27 cellular contexts compared by ENCODE assay signal in the genomic region with DNA sequence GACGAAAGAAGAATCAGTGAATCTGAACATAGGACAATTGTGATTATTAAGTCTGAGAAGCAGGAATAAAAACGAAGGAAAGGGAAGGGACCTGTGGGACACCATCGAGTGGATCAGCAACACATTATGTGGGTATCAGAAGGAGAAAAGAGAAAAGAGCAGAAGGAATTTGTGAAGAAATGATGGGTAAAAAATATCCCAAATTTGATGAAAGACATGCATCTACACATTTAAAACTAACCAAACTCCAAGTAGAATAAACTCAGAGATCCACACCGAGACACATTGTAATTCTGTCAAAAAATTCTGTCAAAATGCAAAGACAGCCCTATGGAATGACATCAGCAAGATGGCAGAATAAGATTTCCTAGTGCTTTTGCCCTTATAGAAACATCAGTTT.
"Had no signal": no experiment of that assay in that cellular context is flagged by ENCODE, and none has a peak within 500 bp of the region (broad histone marks: within the 10 kb centered on the region; RNA-seq: fewer than 3 reads in every experiment).

No MANE protein-coding gene starts in this region.

- DNase-seq: stimulated activated CD4-positive, alpha-beta T cell treated with anti-CD3 and anti-CD28 coated beads, Interleukin-2, amount 100 ng/mL, for 48 hours; stimulated activated CD4-positive, alpha-beta T cell treated with anti-CD3 and anti-CD28 coated beads, Interleukin-4, amount 100 ng/mL, for 1 hour; stimulated activated CD4-positive, alpha-beta T cell treated with anti-CD3 and anti-CD28 coated beads, Interleukin-4, amount 100 ng/mL, for 24 hours; stimulated activated CD4-positive, alpha-beta T cell treated with anti-CD3 and anti-CD28 coated beads, Interleukin-4, amount 100 ng/mL, for 4 hours; stimulated activated CD8-positive, alpha-beta memory T cell treated with anti-CD3 and anti-CD28 coated beads, Interleukin-4, amount 100 ng/mL, for 48 hours; stimulated activated naive B cell treated with anti-CD40 and anti-IgM and Interleukin-4, amounts not matched to agents 10 μg/mL and 1 μg/mL and 100 μg/mL, for 72 hours; stimulated activated naive CD4-positive, alpha-beta T cell; stimulated activated naive CD4-positive, alpha-beta T cell treated with Interleukin-2 at 50 U/mL for 16 hours; stimulated activated naive CD8-positive, alpha-beta T cell treated with anti-CD3 and anti-CD28 coated beads, Interleukin-15, amount 100 ng/mL, for 72 hours; stimulated activated naive CD8-positive, alpha-beta T cell treated with anti-CD3 and anti-CD28 coated beads, Interleukin-15, Interleukin-2, amounts not matched to agents 100 U/mL and 50 U/mL, for 24 hours; stomach; testis; thyroid gland; tibial artery; transverse colon; trophoblast cell; upper lobe of right lung; uterus had no signal

- H3K4me1 ChIP-seq: suprapubic skin, testis, thyroid gland, tibial artery, tibial nerve, transverse colon, upper lobe of left lung, upper lobe of right lung, uterus, vagina had no signal

- H3K4me3 ChIP-seq: stomach, suprapubic skin, testis, thoracic aorta, thyroid gland, tibial artery, tibial nerve, transverse colon, upper lobe of left lung, upper lobe of right lung, uterus, vagina had no signal

- ATAC-seq: stimulated activated naive B cell treated with anti-CD40 and anti-IgM and Interleukin-4, amounts not matched to agents 10 μg/mL and 1 μg/mL and 100 μg/mL, for 72 hours; stimulated activated naive CD8-positive, alpha-beta T cell treated with anti-CD3 and anti-CD28 coated beads, Interleukin-15, amount 100 ng/mL, for 72 hours; stimulated activated naive CD8-positive, alpha-beta T cell treated with anti-CD3 and anti-CD28 coated beads, Interleukin-15, Interleukin-2, amounts not matched to agents 100 U/mL and 50 U/mL, for 24 hours had no signal

- H3K36me3 Mint-ChIP-seq: stimulated activated effector memory CD8-positive, alpha-beta T cell treated with anti-CD3 and anti-CD28 coated beads, Interleukin-12 subunit alpha, Interleukin-12 subunit beta, amount 100 ng/mL, for 72 hours; stimulated activated memory B cell treated with anti-CD40 and anti-IgM and Interleukin-4, amounts not matched to agents 10 μg/mL and 1 μg/mL and 100 μg/mL, for 72 hours; type B pancreatic cell had no signal

- H3K4me3 Mint-ChIP-seq: stimulated activated effector memory CD8-positive, alpha-beta T cell treated with anti-CD3 and anti-CD28 coated beads, Interleukin-12 subunit alpha, Interleukin-12 subunit beta, amount 100 ng/mL, for 72 hours; stimulated activated memory B cell treated with anti-CD40 and anti-IgM and Interleukin-4, amounts not matched to agents 10 μg/mL and 1 μg/mL and 100 μg/mL, for 72 hours; stimulated activated naive B cell treated with anti-CD40 and anti-IgM and Interleukin-4, amounts not matched to agents 10 μg/mL and 1 μg/mL and 100 μg/mL, for 72 hours; stimulated activated naive CD8-positive, alpha-beta T cell treated with anti-CD3 and anti-CD28 coated beads, Interleukin-15, amount 100 ng/mL, for 72 hours; stimulated activated naive CD8-positive, alpha-beta T cell treated with anti-CD3 and anti-CD28 coated beads, Interleukin-15, Interleukin-2, amounts not matched to agents 100 ng/mL and 50 ng/mL, for 24 hours; type B pancreatic cell had no signal

- H3K27ac Mint-ChIP-seq: stimulated activated effector memory CD8-positive, alpha-beta T cell treated with anti-CD3 and anti-CD28 coated beads, Interleukin-12 subunit alpha, Interleukin-12 subunit beta, amount 100 ng/mL, for 72 hours; stimulated activated memory B cell treated with anti-CD40 and anti-IgM and Interleukin-4, amounts not matched to agents 10 μg/mL and 1 μg/mL and 100 μg/mL, for 72 hours; stimulated activated naive B cell treated with anti-CD40 and anti-IgM and Interleukin-4, amounts not matched to agents 10 μg/mL and 1 μg/mL and 100 μg/mL, for 72 hours; stimulated activated naive CD8-positive, alpha-beta T cell treated with anti-CD3 and anti-CD28 coated beads, Interleukin-15, Interleukin-2, amounts not matched to agents 100 ng/mL and 50 ng/mL, for 24 hours; type B pancreatic cell had no signal

- H3K27me3 Mint-ChIP-seq: stimulated activated memory B cell treated with anti-CD40 and anti-IgM and Interleukin-4, amounts not matched to agents 10 μg/mL and 1 μg/mL and 100 μg/mL, for 72 hours; stimulated activated naive B cell treated with anti-CD40 and anti-IgM and Interleukin-4, amounts not matched to agents 10 μg/mL and 1 μg/mL and 100 μg/mL, for 72 hours; stimulated activated naive CD8-positive, alpha-beta T cell treated with anti-CD3 and anti-CD28 coated beads, Interleukin-15, amount 100 ng/mL, for 72 hours; stimulated activated naive CD8-positive, alpha-beta T cell treated with anti-CD3 and anti-CD28 coated beads, Interleukin-15, Interleukin-2, amounts not matched to agents 100 ng/mL and 50 ng/mL, for 24 hours; type B pancreatic cell had no signal

- H3K27ac ChIP-seq: stomach, suprapubic skin, testis, thoracic aorta, thyroid gland, tibial artery, tibial nerve, transverse colon, upper lobe of left lung, upper lobe of right lung, uterus, vagina had no signal

- H3K9me3 Mint-ChIP-seq: stimulated activated naive CD8-positive, alpha-beta T cell treated with anti-CD3 and anti-CD28 coated beads, Interleukin-15, Interleukin-2, amounts not matched to agents 100 ng/mL and 50 ng/mL, for 24 hours; type B pancreatic cell had no signal

- H3K9me3 ChIP-seq: suprapubic skin, testis, thyroid gland, transverse colon, upper lobe of left lung, upper lobe of right lung, vagina had no signal

- H3K36me3 ChIP-seq: stomach, suprapubic skin, thoracic aorta, thyroid gland, tibial artery, tibial nerve, transverse colon, upper lobe of left lung, upper lobe of right lung, uterus, vagina had no signal

- H3K4me1 Mint-ChIP-seq: stimulated activated effector memory CD8-positive, alpha-beta T cell treated with anti-CD3 and anti-CD28 coated beads, Interleukin-12 subunit alpha, Interleukin-12 subunit beta, amount 100 ng/mL, for 72 hours; stimulated activated memory B cell treated with anti-CD40 and anti-IgM and Interleukin-4, amounts not matched to agents 10 μg/mL and 1 μg/mL and 100 μg/mL, for 72 hours; stimulated activated naive B cell treated with anti-CD40 and anti-IgM and Interleukin-4, amounts not matched to agents 10 μg/mL and 1 μg/mL and 100 μg/mL, for 72 hours; stimulated activated naive CD8-positive, alpha-beta T cell treated with anti-CD3 and anti-CD28 coated beads, Interleukin-15, amount 100 ng/mL, for 72 hours had no signal

- H3K27me3 ChIP-seq: stomach, suprapubic skin, testis, thyroid gland, tibial artery, tibial nerve, transverse colon, upper lobe of left lung, upper lobe of right lung, uterus, vagina had no signal
